10 cellular contexts compared by ENCODE assay signal in genomic region chr22:20084547-20085413, GRCh38. TPM values are rescaled to one million over a fixed set of nuclear protein-coding genes. Genes with fewer than 3 reads are reported as not detected.
DNase-seq lines count a peak whose midpoint lies in the region; ATAC-seq and TF ChIP-seq lines count a peak whose summit lies in the region.
"Had no signal": no experiment of that assay in that cellular context is flagged by ENCODE, and none has a peak within 500 bp of the region (broad histone marks: within the 10 kb centered on the region; RNA-seq: fewer than 3 reads in every experiment).

No MANE protein-coding gene starts in this region.

- DNase-seq in NCI-H146 (lab: John Stamatoyannopoulos, UW) (peak; percentile 11), NCI-H146 treated with DMSO at 0.1 percent for 48 hours (lab: John Stamatoyannopoulos, UW; ENCODE audit: unreplicated experiment) (no peak), psoas muscle (peak in 1 of 2 donors; percentile 78), cortex of kidney (lab: John Stamatoyannopoulos, UW) (no peak), COLO829 (ENCODE audit: low spot score) (no peak)
- DNase-seq in central memory CD8-positive, alpha-beta T cell (ENCODE audit: low spot score in 2 of 2): no peak

- intact Hi-C loops in psoas muscle (cut with DNase I): loop anchor here (5.0 kb wide), 2 partner anchors 33 to 62 kb away; partner anchors contain the start of genes RANBP1 (in 1 of the 2), TANGO2 (in 1 of the 2) and TRMT2A (in 1 of the 2)

- peak overlapping the region; percentile 61 for H3K27ac ChIP-seq in psoas muscle
- H3K27ac ChIP-seq: ascending aorta had no signal

- peaks cover 86% of the 10 kb centered on the region for H3K4me1 Mint-ChIP-seq in central memory CD8-positive, alpha-beta T cell

- no peak for ATAC-seq in central memory CD8-positive, alpha-beta T cell (replicated peaks; ENCODE audit: extremely low read depth, poor library complexity, severe bottlenecking)
- peak in 2 of 4 donors; percentile 31 to 37 for ATAC-seq in psoas muscle
- ATAC-seq in GM19023 (IDR thresholded peaks at IDR 0.05; ENCODE audit: unreplicated experiment): no peak

- WGBS in psoas muscle, 3 donors: 56 to 61% (median 58%) methylated on average over 23 of the region's 23 CpGs

- H3K27ac Mint-ChIP-seq in central memory CD8-positive, alpha-beta T cell (ENCODE audit: low read depth): peak overlapping the region; percentile 83

- H3K4me3 ChIP-seq in psoas muscle: no peak overlapping the region
- H3K4me3 ChIP-seq: ascending aorta had no signal

- peaks cover 49% of the 10 kb centered on the region for H3K4me1 ChIP-seq in psoas muscle

- no peaks in the 10 kb centered on the region for H3K27me3 ChIP-seq in psoas muscle (ENCODE audit: insufficient read depth in 3 of 3, low read length in 2 of 3)
- H3K27me3 ChIP-seq: ascending aorta had no signal

- no peaks in the 10 kb centered on the region for H3K9me3 ChIP-seq in psoas muscle
- H3K9me3 ChIP-seq: ascending aorta had no signal

- H3K9me3 Mint-ChIP-seq in central memory CD8-positive, alpha-beta T cell: no peaks in the 10 kb centered on the region
- H3K9me3 Mint-ChIP-seq: IgD-negative memory B cell had no signal

- H3K4me3 Mint-ChIP-seq in central memory CD8-positive, alpha-beta T cell: no peak overlapping the region

- H3K36me3 Mint-ChIP-seq in central memory CD8-positive, alpha-beta T cell (ENCODE audit: insufficient read depth): peaks cover 32% of the 10 kb centered on the region

- TF ChIP-seq CTCF in LNCAP (IDR thresholded peaks at IDR 0.05): peak; percentile 60; the same call in 1 of the 2 replicates
- TF ChIP-seq CTCF in psoas muscle (IDR thresholded peaks at IDR 0.05): peak; percentile 15

- H3K27me3 Mint-ChIP-seq in central memory CD8-positive, alpha-beta T cell: no peaks in the 10 kb centered on the region
- H3K27me3 Mint-ChIP-seq: IgD-negative memory B cell had no signal

- H3K36me3 ChIP-seq in psoas muscle (ENCODE audit: insufficient read depth in 1 of 2, low read depth in 1 of 2): peaks cover 13 to 44% of the 10 kb centered on the region in 2 donors

RNA-seq across cellular contexts. Expression of gene DGCR8, which starts 4.7 kb away (rescaled TPM):
- 10 to 100 TPM; 12.2 to 19.5 (median 15.0) TPM for total RNA-seq in psoas muscle
- polyA plus RNA-seq in psoas muscle: 10 to 100 TPM; 10.5 to 21.5 (median 15.3) TPM

RNA-seq across cellular contexts. Expression of gene RANBP1, which starts 31.1 kb away (rescaled TPM):
- total RNA-seq in psoas muscle: 10 to 100 TPM; 32.2 to 55.7 (median 49.0) TPM
- 100 to 1,000 TPM in 1 of 3 donors, 10 to 100 TPM in 2; 44.1 to 161 (median 57.8) TPM for polyA plus RNA-seq in psoas muscle

RNA-seq across cellular contexts. Expression of gene TRMT2A, which starts 32.2 kb away (rescaled TPM):
- 10 to 100 TPM; 20.5 to 34.1 (median 24.9) TPM for total RNA-seq in psoas muscle
- 10 to 100 TPM; 20.8 to 32.4 (median 31.6) TPM for polyA plus RNA-seq in psoas muscle

RNA-seq across cellular contexts. Expression of gene ZDHHC8, which starts 46.8 kb away (rescaled TPM):
- 10 to 100 TPM; 15.8 to 23.7 (median 22.2) TPM for total RNA-seq in psoas muscle
- 10 to 100 TPM in 2 of 3 donors, 1 to 10 TPM in 1; 9.7 to 11.8 (median 10.8) TPM for polyA plus RNA-seq in psoas muscle
